11 cellular contexts compared by ENCODE assay signal in the genomic region with DNA sequence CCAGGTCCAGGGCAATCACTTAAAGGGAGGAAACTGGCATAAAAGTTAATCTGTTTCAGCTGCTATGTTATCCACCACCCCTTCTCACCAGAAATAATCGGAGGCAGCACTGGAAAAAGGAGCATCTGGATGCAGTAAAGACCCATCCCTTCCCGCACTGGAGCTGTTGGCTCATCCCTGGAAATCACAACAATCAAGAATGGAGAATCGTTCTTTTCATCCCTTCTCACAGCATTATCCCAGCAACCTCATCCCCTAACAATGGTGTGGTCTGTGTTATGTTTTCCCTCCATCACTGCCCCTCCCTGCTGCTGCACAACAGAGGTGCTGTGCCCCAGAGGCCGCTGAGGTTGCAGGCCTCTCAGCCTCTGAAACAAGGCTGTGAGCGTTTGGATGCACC.
DNase-seq lines count a peak whose midpoint lies in the region; ATAC-seq, FAIRE-seq and TF ChIP-seq lines count a peak whose summit lies in the region.
"Had no signal": no experiment of that assay in that cellular context is flagged by ENCODE, and none has a peak within 500 bp of the region (broad histone marks: within the 10 kb centered on the region; RNA-seq: fewer than 3 reads in every experiment).

No MANE protein-coding gene starts in this region.

- no peak overlapping the region for H3K4me3 ChIP-seq in Panc1 (ENCODE audit: low read depth in 2 of 2, low read length in 2 of 2)
- H3K4me3 ChIP-seq in foreskin fibroblast (ENCODE audit: low read depth in 1 of 2, low read length in 2 of 2) = no peak overlapping the region

- ATAC-seq in Panc1 = peak; percentile 47; the same call in 1 of the 2 replicates

- no peak overlapping the region for H3K27ac Mint-ChIP-seq in activated CD4-positive, alpha-beta memory T cell treated with anti-CD3 and anti-CD28 coated beads for 36 hours
- H3K27ac Mint-ChIP-seq in activated naive CD8-positive, alpha-beta T cell treated with anti-CD3 and anti-CD28 coated beads for 36 hours = no peak overlapping the region

- H3K4me1 Mint-ChIP-seq in activated CD4-positive, alpha-beta memory T cell treated with anti-CD3 and anti-CD28 coated beads for 36 hours (ENCODE audit: low read depth) = peaks cover 6% of the 10 kb centered on the region
- H3K4me1 Mint-ChIP-seq in activated naive CD8-positive, alpha-beta T cell treated with anti-CD3 and anti-CD28 coated beads for 36 hours = no peaks in the 10 kb centered on the region

- H3K27ac ChIP-seq in Panc1 (ENCODE audit: low read length) = no peak overlapping the region

- intact Hi-C loops in Panc1 (cut with micrococcal nuclease; ENCODE audit: unreplicated experiment) (no loop called here), posterior cingulate gyrus (cut with DNase I) (no loop called here)
- intact Hi-C loops in activated CD4-positive, alpha-beta memory T cell treated with anti-CD3 and anti-CD28 coated beads for 36 hours (cut with micrococcal nuclease) = no loop called here

- FAIRE-seq in GM12892 (lab: Jason Lieb, UNC) = no peak

- no peak for TF ChIP-seq POLR2A in GM12892 (IDR thresholded peaks at IDR 0.05; ENCODE audit: low read depth, low read length)

- TF ChIP-seq CTCF in Panc1 (IDR thresholded peaks at IDR 0.05) (no peak), foreskin fibroblast (IDR thresholded peaks at IDR 0.05; ENCODE audit: low read depth, low read length) (no peak)

- no peaks in the 10 kb centered on the region for H3K36me3 Mint-ChIP-seq in activated CD4-positive, alpha-beta memory T cell treated with anti-CD3 and anti-CD28 coated beads for 36 hours
- no peaks in the 10 kb centered on the region for H3K36me3 Mint-ChIP-seq in activated naive CD8-positive, alpha-beta T cell treated with anti-CD3 and anti-CD28 coated beads for 36 hours

- H3K9me3 Mint-ChIP-seq in activated CD4-positive, alpha-beta memory T cell treated with anti-CD3 and anti-CD28 coated beads for 36 hours = no peaks in the 10 kb centered on the region
- no peaks in the 10 kb centered on the region for H3K9me3 Mint-ChIP-seq in activated naive CD8-positive, alpha-beta T cell treated with anti-CD3 and anti-CD28 coated beads for 36 hours

- H3K9me3 ChIP-seq in Panc1 (ENCODE audit: control insufficient read depth, insufficient read depth, low read depth, low read length) = no peaks in the 10 kb centered on the region
- H3K9me3 ChIP-seq: Caco-2 had no signal

- POLR2A ChIA-PET in Panc1 (lab: Charles Lee) = no interaction called here
- POLR2A ChIA-PET in activated CD4-positive, alpha-beta memory T cell treated with anti-CD3 and anti-CD28 coated beads for 36 hours (lab: Charles Lee) = no interaction called here

- in situ Hi-C loops in Panc1 (cut with HindIII; ENCODE audit: low pct_unique_long_range_greater_than_20kb, low sequenced_read_pairs) = no loop called here

- no TSS peak for BruUV-seq in Panc1 (replicated peaks; lab: Mats Ljungman, UMichigan)

- H3K27me3 Mint-ChIP-seq in activated CD4-positive, alpha-beta memory T cell treated with anti-CD3 and anti-CD28 coated beads for 36 hours = no peaks in the 10 kb centered on the region
- no peaks in the 10 kb centered on the region for H3K27me3 Mint-ChIP-seq in activated naive CD8-positive, alpha-beta T cell treated with anti-CD3 and anti-CD28 coated beads for 36 hours

- H3K4me3 Mint-ChIP-seq in activated CD4-positive, alpha-beta memory T cell treated with anti-CD3 and anti-CD28 coated beads for 36 hours = no peak overlapping the region
- no peak overlapping the region for H3K4me3 Mint-ChIP-seq in activated naive CD8-positive, alpha-beta T cell treated with anti-CD3 and anti-CD28 coated beads for 36 hours

- DNase-seq in COLO829 (ENCODE audit: low spot score) = peak; percentile 76
- no peak for DNase-seq in Panc1 (ENCODE audit: low read depth, low spot score)
- DNase-seq in foreskin fibroblast = peak; percentile 26 to 71
- DNase-seq in posterior cingulate gyrus = peak in 9 of 10 donors; percentile 50 to 96 (median 72)
- no peak for DNase-seq in GM12892 (ENCODE audit: insufficient read length)
- no peak for DNase-seq in activated CD4-positive, alpha-beta memory T cell treated with anti-CD3 and anti-CD28 coated beads for 36 hours
- no peak for DNase-seq in activated naive CD8-positive, alpha-beta T cell treated with anti-CD3 and anti-CD28 coated beads for 36 hours
- no peak for DNase-seq in OCI-M2 (lab: John Stamatoyannopoulos, UW; ENCODE audit: unreplicated experiment)
- DNase-seq: activated CD4-positive, alpha-beta T cell treated with anti-CD3 and anti-CD28 coated beads for 1 hour; Caco-2; effector memory CD4-positive, alpha-beta T cell had no signal

- H3K4me1 ChIP-seq in Panc1 (ENCODE audit: control insufficient read depth, insufficient read depth, low read length) = no peaks in the 10 kb centered on the region
- H3K4me1 ChIP-seq: Caco-2 had no signal

- H3K36me3 ChIP-seq in Panc1 (ENCODE audit: control insufficient read depth, insufficient read depth, low read length) = no peaks in the 10 kb centered on the region

- CTCF ChIA-PET in Panc1 (lab: Charles Lee) = no interaction called here
- CTCF ChIA-PET in activated CD4-positive, alpha-beta memory T cell treated with anti-CD3 and anti-CD28 coated beads for 36 hours (lab: Charles Lee) = no interaction called here

- H3K27me3 ChIP-seq in Panc1 (ENCODE audit: control insufficient read depth, insufficient read depth, low read length) = no peaks in the 10 kb centered on the region

Comparison
In these comparisons a context has a peak if more than half of its experiments do, and no peak if none do; other contexts are left out.
1. DNase-seq: peak in COLO829 (single experiment), foreskin fibroblast (2 of 2) and posterior cingulate gyrus (9 of 10); none in Panc1 (single experiment), GM12892 (single experiment), activated CD4-positive, alpha-beta memory T cell treated with anti-CD3 and anti-CD28 coated beads for 36 hours (single experiment), activated naive CD8-positive, alpha-beta T cell treated with anti-CD3 and anti-CD28 coated beads for 36 hours (single experiment) and OCI-M2 (single experiment).